ENCODE assay signal across 11 cellular contexts in genomic region chr14:34650786-34651584, GRCh38. TPM values are rescaled to one million over a fixed set of nuclear protein-coding genes. Genes with fewer than 3 reads are reported as not detected.
DNase-seq lines count a peak whose midpoint lies in the region; TF ChIP-seq lines count a peak whose summit lies in the region.
"Had no signal": no experiment of that assay in that cellular context is flagged by ENCODE, and none has a peak within 500 bp of the region (broad histone marks: within the 10 kb centered on the region; RNA-seq: fewer than 3 reads in every experiment).

No MANE protein-coding gene starts in this region.

- peak; percentile 88 for DNase-seq in AG08396 (ENCODE audit: low spot score)
- DNase-seq in cardiac fibroblast (ENCODE audit: low read depth in 2 of 2) = peak; percentile 99 to 100
- DNase-seq in T-helper 9 cell = no peak
- no peak for DNase-seq in coronary artery (ENCODE audit: low spot score)
- no peak for DNase-seq in amygdala (lab: John Stamatoyannopoulos, UW)
- DNase-seq in NCI-H2171 treated with DMSO at 0.1 percent for 48 hours (lab: John Stamatoyannopoulos, UW) = no peak
- DNase-seq: activated T-cell treated with anti-CD3 and anti-CD28 coated beads, Interleukin-2, amount 50 U/mL, for 48 hours; naive thymus-derived CD8-positive, alpha-beta T cell; NCI-H1436 treated with DMSO at 0.1 percent for 48 hours had no signal

- H3K4me1 ChIP-seq in mesodermal cell (ENCODE audit: control insufficient read depth, insufficient read depth, low read length, poor library complexity, severe bottlenecking) = peaks cover 13% of the 10 kb centered on the region

- TF ChIP-seq CTCF in cardiac fibroblast (IDR thresholded peaks at IDR 0.05; ENCODE audit: low read depth, low read length) (no peak), coronary artery (IDR thresholded peaks at IDR 0.05) (no peak)

- 82 to 85% methylated on average over 1 to 2 of the region's 4 CpGs for WGBS in mesodermal cell (ENCODE audit: insufficient coverage in 2 of 2), 2 experiments

- H3K36me3 ChIP-seq in mesodermal cell (ENCODE audit: control insufficient read depth, insufficient read depth, low read length) = no peaks in the 10 kb centered on the region

- no peak for TF ChIP-seq RAD21 in Ishikawa (IDR thresholded peaks at IDR 0.05; ENCODE audit: low read depth)

- H3K9me3 ChIP-seq in mesodermal cell (ENCODE audit: control insufficient read depth, low read length) = no peaks in the 10 kb centered on the region

- H3K27ac ChIP-seq in mesodermal cell (ENCODE audit: low read depth, low read length, severe bottlenecking) (peak overlapping the region; percentile 77), coronary artery (peak overlapping the region in 1 of 2 donors; percentile 63)

- H3K4me3 ChIP-seq in cardiac fibroblast (replicated peaks in 1 of 2; ENCODE audit: low read depth in 2 of 2, low read length in 2 of 2) = peak overlapping the region in 1 of 2 donors; percentile 24
- no peak overlapping the region for H3K4me3 ChIP-seq in mesodermal cell (ENCODE audit: extremely low read depth, insufficient read depth, low read length, poor library complexity, severe bottlenecking)
- no peak overlapping the region for H3K4me3 ChIP-seq in coronary artery

- TF ChIP-seq EP300 in Ishikawa (IDR thresholded peaks at IDR 0.05; ENCODE audit: borderline replicate concordance) = no peak

TF ChIP-seq in Ishikawa, 13 proteins besides CTCF, POLR2A, EP300 and RAD21:
- TF ChIP-seq TAF1 (IDR thresholded peaks at IDR 0.05; ENCODE audit: low read depth) (no peak), CEBPB (IDR thresholded peaks at IDR 0.05) (peak; percentile 23; the same call in 1 of the 2 replicates), TEAD4 (IDR thresholded peaks at IDR 0.05) (peak; percentile 53; the same call in 1 of the 2 replicates), FOXM1 (IDR thresholded peaks at IDR 0.05; ENCODE audit: borderline replicate concordance, low read depth) (no peak)

RNA-seq across cellular contexts. Expression of gene SNX6, which starts 21.0 kb away (rescaled TPM):
- 102 TPM for polyA plus RNA-seq in mesodermal cell (2013, experiment 1 of 2)
- 117 TPM for polyA plus RNA-seq in mesodermal cell (2013, experiment 2 of 2)

Comparison
In these comparisons a context has a peak if more than half of its experiments do, and no peak if none do; other contexts are left out.
1. DNase-seq: peak in AG08396 (single experiment) and cardiac fibroblast (2 of 2); none in T-helper 9 cell (single experiment), coronary artery (single experiment), amygdala (0 of 56) and NCI-H2171 treated with DMSO at 0.1 percent for 48 hours (single experiment).